ENCODE assay signal across 28 cellular contexts in genomic region chr9:109282302-109282701, GRCh38. TPM values are rescaled to one million over a fixed set of nuclear protein-coding genes. Genes with fewer than 3 reads are reported as not detected.
"Had no signal": no experiment of that assay in that cellular context is flagged by ENCODE, and none has a peak within 500 bp of the region (broad histone marks: within the 10 kb centered on the region; RNA-seq: fewer than 3 reads in every experiment).

No MANE protein-coding gene starts in this region.

- FAIRE-seq: pancreas, urothelium cell line had no signal

- H3K4me3 ChIP-seq: pancreas, psoas muscle, skin epidermis, smooth muscle cell, spleen, stomach, thoracic aorta, thyroid gland, tibial nerve, upper lobe of left lung, vagina had no signal

- H3K27ac ChIP-seq: neutrophil, pancreas, psoas muscle, skin epidermis, spleen, stomach, thoracic aorta, thyroid gland, tibial nerve, upper lobe of left lung, vagina had no signal

- H3K36me3 ChIP-seq: neutrophil, pancreas, spleen, stomach, thoracic aorta, thyroid gland, upper lobe of left lung, vagina had no signal

- H3K4me2 ChIP-seq: smooth muscle cell had no signal

- H3K4me1 ChIP-seq: spleen, stomach, vagina had no signal

- H3K9me3 ChIP-seq: neutrophil, pancreas, psoas muscle, spleen, stomach, thoracic aorta, thyroid gland, tibial nerve, upper lobe of left lung, vagina had no signal

- H3K27me3 ChIP-seq: pancreas, stomach, thyroid gland, tibial nerve, upper lobe of left lung, vagina had no signal

- ATAC-seq: naive thymus-derived CD8-positive, alpha-beta T cell; natural killer cell treated with Interleukin-12 subunit alpha and Interleukin-12 subunit beta and Interleukin-15 and Interleukin-18, amount 100 ng/mL, for 72 hours; pancreas; psoas muscle; right cardiac atrium; sciatic nerve; stimulated activated effector memory CD8-positive, alpha-beta T cell treated with anti-CD3 and anti-CD28 coated beads, Interleukin-12 subunit alpha, Interleukin-12 subunit beta, amount 100 ng/mL, for 72 hours; stimulated activated naive B cell treated with anti-CD40 and anti-IgM and Interleukin-4, amounts not matched to agents 10 μg/mL and 1 μg/mL and 100 μg/mL, for 72 hours had no signal

- DNase-seq: naive B cell; naive thymus-derived CD8-positive, alpha-beta T cell; nephron progenitor cell; nucleus accumbens; psoas muscle; right cardiac atrium; spleen; stimulated activated CD4-positive, alpha-beta T cell treated with anti-CD3 and anti-CD28 coated beads, Interleukin-15, amount 100 ng/mL, for 24 hours; stimulated activated CD4-positive, alpha-beta T cell treated with anti-CD3 and anti-CD28 coated beads, Interleukin-2, amount 100 ng/mL, for 24 hours; stimulated activated CD4-positive, alpha-beta T cell treated with anti-CD3 and anti-CD28 coated beads, Interleukin-2, amount 100 ng/mL, for 48 hours; stimulated activated CD4-positive, alpha-beta T cell treated with anti-CD3 and anti-CD28 coated beads, Interleukin-4, amount 100 ng/mL, for 24 hours; stimulated activated naive B cell treated with anti-CD40 and anti-IgM and Interleukin-4, amounts not matched to agents 10 μg/mL and 1 μg/mL and 100 μg/mL, for 72 hours; stimulated activated naive CD4-positive, alpha-beta T cell treated with Interleukin-2 at 50 U/mL for 16 hours; stomach; thyroid gland; trophoblast cell had no signal

RNA-seq across cellular contexts. Expression of gene EPB41L4B, which starts 38.6 kb away (rescaled TPM):
- total RNA-seq: naive thymus-derived CD8-positive, alpha-beta T cell had no signal
- polyA plus RNA-seq: naive thymus-derived CD8-positive, alpha-beta T cell had no signal
